Comparison of ENCODE assay signal across 19 cellular contexts in the genomic region with DNA sequence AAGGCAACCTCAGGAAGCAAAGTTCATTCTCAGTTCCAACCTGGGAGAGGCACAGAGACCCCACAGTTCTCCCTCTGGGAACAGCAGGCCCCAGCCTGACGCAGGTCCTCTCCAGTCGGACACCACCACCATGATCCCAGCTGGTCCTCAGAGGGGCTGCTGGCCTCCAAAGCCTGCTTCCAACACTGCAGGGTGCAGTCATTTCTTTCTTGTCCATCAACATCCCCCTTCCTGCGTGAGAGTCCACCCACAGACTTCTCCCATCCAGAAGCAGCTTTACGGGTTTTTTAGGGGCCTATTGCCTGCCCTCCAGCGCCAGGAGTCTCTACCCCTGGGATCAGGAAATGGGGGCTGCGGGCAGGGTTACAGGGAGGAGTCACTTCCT. TPM values are rescaled to one million over a fixed set of nuclear protein-coding genes. Genes with fewer than 3 reads are reported as not detected.
A peak's percentile ranks its signal among the peaks of the same experiment; 100 is the strongest.
DNase-seq lines count a peak whose midpoint lies in the region; ATAC-seq and TF ChIP-seq lines count a peak whose summit lies in the region.
"Had no signal": no experiment of that assay in that cellular context is flagged by ENCODE, and none has a peak within 500 bp of the region (broad histone marks: within the 10 kb centered on the region; RNA-seq: fewer than 3 reads in every experiment).

No MANE protein-coding gene starts in this region.

- DNase-seq in CD8-positive, alpha-beta T cell, result no peak
- DNase-seq in effector memory CD8-positive, alpha-beta T cell, result no peak
- DNase-seq in sigmoid colon (peak; percentile 20), mesothelial cell of epicardium (ENCODE audit: low spot score in 2 of 2, unreplicated experiment in 2 of 2) (no peak), Right ventricle myocardium inferior (ENCODE audit: missing footprints) (no peak)
- DNase-seq in activated CD4-positive, CD25-positive, alpha-beta regulatory T cell (lab: John Stamatoyannopoulos, UW), result no peak
- DNase-seq: BE2C; CD4-positive, alpha-beta memory T cell; HCEC 1CT; NCI-H1092; NCI-H1436 treated with DMSO at 0.1 percent for 48 hours; NCI-H2081; NCI-H2171; NCI-H526; Right ventricle myocardium superior had no signal

- H4K20me1 ChIP-seq in KMS-11 (ENCODE audit: insufficient read depth), result no peaks in the 10 kb centered on the region

- no peak overlapping the region; the same call in 1 of the 2 replicates for H3K9ac ChIP-seq in KMS-11

- TF ChIP-seq EP300 in sigmoid colon (IDR thresholded peaks at IDR 0.05), result no peak

- H3K4me2 ChIP-seq in KMS-11, result peak overlapping the region; percentile 55
- H3K4me2 ChIP-seq: GM23338 had no signal

- H3K36me3 Mint-ChIP-seq in CD8-positive, alpha-beta T cell, result no peaks in the 10 kb centered on the region
- no peaks in the 10 kb centered on the region for H3K36me3 Mint-ChIP-seq in effector memory CD8-positive, alpha-beta T cell (ENCODE audit: insufficient read depth)
- H3K36me3 Mint-ChIP-seq in mesothelial cell of epicardium, result no peaks in the 10 kb centered on the region
- H3K36me3 Mint-ChIP-seq: CD4-positive, alpha-beta memory T cell; IgD-negative memory B cell had no signal

- H3K9me3 ChIP-seq in CD8-positive, alpha-beta T cell (ENCODE audit: low read length), result no peaks in the 10 kb centered on the region
- no peaks in the 10 kb centered on the region for H3K9me3 ChIP-seq in sigmoid colon
- H3K9me3 ChIP-seq: BE2C had no signal

- peaks cover 16% of the 10 kb centered on the region for H3K4me1 ChIP-seq in CD8-positive, alpha-beta T cell (ENCODE audit: insufficient read depth, low read length)
- H3K4me1 ChIP-seq in KMS-11 (ENCODE audit: low read depth, poor library complexity, severe bottlenecking), result peaks cover 20% of the 10 kb centered on the region
- no peaks in the 10 kb centered on the region for H3K4me1 ChIP-seq in sigmoid colon
- H3K4me1 ChIP-seq: BE2C had no signal

- POLR2A ChIA-PET in CD8-positive, alpha-beta T cell (lab: Charles Lee), result interaction anchor here (0.5 to 1.9 kb wide), 2 partner anchors 29 to 354 kb away, joined by 3 to 10 read pairs; partner anchors contain the start of gene TNRC6C

- H3K79me2 ChIP-seq in KMS-11 (ENCODE audit: insufficient read depth, low read depth), result no peaks in the 10 kb centered on the region

- peak overlapping the region; percentile 38 for H3K4me3 Mint-ChIP-seq in CD8-positive, alpha-beta T cell
- peak overlapping the region in 1 of 2 donors; percentile 52 for H3K4me3 Mint-ChIP-seq in effector memory CD8-positive, alpha-beta T cell
- no peak overlapping the region for H3K4me3 Mint-ChIP-seq in mesothelial cell of epicardium
- H3K4me3 Mint-ChIP-seq: GM23338 had no signal

- no peak for TF ChIP-seq POLR2A in sigmoid colon (IDR thresholded peaks at IDR 0.05)

- H3K36me3 ChIP-seq in CD8-positive, alpha-beta T cell (ENCODE audit: insufficient read depth, low read length), result no peaks in the 10 kb centered on the region
- H3K36me3 ChIP-seq in KMS-11 (ENCODE audit: insufficient read depth), result no peaks in the 10 kb centered on the region
- H3K36me3 ChIP-seq in sigmoid colon, result no peaks in the 10 kb centered on the region
- H3K36me3 ChIP-seq: BE2C had no signal

- H3K27ac ChIP-seq in CD8-positive, alpha-beta T cell (ENCODE audit: low read depth, low read length), result no peak overlapping the region
- H3K27ac ChIP-seq in KMS-11 (no peak overlapping the region), sigmoid colon (no peak overlapping the region)

- 79 to 84% methylated on average over 6 of the region's 6 CpGs for WGBS in sigmoid colon, 2 donors

- H3K9me3 Mint-ChIP-seq in CD8-positive, alpha-beta T cell, result no peaks in the 10 kb centered on the region
- no peaks in the 10 kb centered on the region for H3K9me3 Mint-ChIP-seq in effector memory CD8-positive, alpha-beta T cell
- H3K9me3 Mint-ChIP-seq in mesothelial cell of epicardium, result no peaks in the 10 kb centered on the region
- H3K9me3 Mint-ChIP-seq: CD4-positive, alpha-beta memory T cell; GM23338; IgD-negative memory B cell had no signal

- CTCF ChIA-PET in CD8-positive, alpha-beta T cell (lab: Charles Lee), result interaction anchor here (2.1 kb wide), 1 partner anchor 84 kb away, joined by 8 read pairs; no protein-coding TSS in a partner anchor

- H3K27ac Mint-ChIP-seq in CD8-positive, alpha-beta T cell, result no peak overlapping the region
- H3K27ac Mint-ChIP-seq in effector memory CD8-positive, alpha-beta T cell, result peak overlapping the region; percentile 46 to 91
- H3K27ac Mint-ChIP-seq in mesothelial cell of epicardium, result no peak overlapping the region
- H3K27ac Mint-ChIP-seq: GM23338 had no signal

- H3K4me1 Mint-ChIP-seq in CD8-positive, alpha-beta T cell (ENCODE audit: low read depth), result peaks cover 26% of the 10 kb centered on the region
- peaks cover 21 to 24% of the 10 kb centered on the region in 2 donors for H3K4me1 Mint-ChIP-seq in effector memory CD8-positive, alpha-beta T cell (ENCODE audit: low read depth in 2 of 2)
- peaks cover 19% of the 10 kb centered on the region for H3K4me1 Mint-ChIP-seq in mesothelial cell of epicardium

- ATAC-seq in CD8-positive, alpha-beta T cell, result no peak
- ATAC-seq in effector memory CD8-positive, alpha-beta T cell (replicated peaks), result no peak
- ATAC-seq in HG03469 (IDR thresholded peaks at IDR 0.05; ENCODE audit: unreplicated experiment) (no peak), Right ventricle myocardium inferior (no peak)

- H3K4me3 ChIP-seq in CD8-positive, alpha-beta T cell (ENCODE audit: low read depth, low read length), result no peak overlapping the region
- H3K4me3 ChIP-seq in KMS-11 (IDR thresholded peaks at IDR 0.05; ENCODE audit: insufficient read depth, low read depth, low read length) (no peak overlapping the region), sigmoid colon (no peak overlapping the region)
- H3K4me3 ChIP-seq: GM23338 had no signal

- intact Hi-C loops in CD8-positive, alpha-beta T cell (cut with DNase I, micrococcal nuclease), result no loop called here
- intact Hi-C loops in sigmoid colon (cut with DNase I), result no loop called here
- intact Hi-C loops in Right ventricle myocardium inferior (cut with DNase I), result no loop called here

- H3K27me3 ChIP-seq in CD8-positive, alpha-beta T cell (ENCODE audit: insufficient read depth, low read length), result no peaks in the 10 kb centered on the region
- no peaks in the 10 kb centered on the region for H3K27me3 ChIP-seq in KMS-11 (ENCODE audit: insufficient read depth, low read depth)
- H3K27me3 ChIP-seq in sigmoid colon, result peaks cover 0 to 3% (median 0%) of the 10 kb centered on the region in 3 donors
- H3K27me3 ChIP-seq: BE2C had no signal

- TF ChIP-seq CTCF in CD8-positive, alpha-beta T cell (IDR thresholded peaks at IDR 0.05), result no peak
- no peak for TF ChIP-seq CTCF in KMS-11 (conservative IDR thresholded peaks at IDR 0.05; ENCODE audit: low read depth, low read length)
- TF ChIP-seq CTCF in sigmoid colon (IDR thresholded peaks at IDR 0.05), result no peak
- no peak for TF ChIP-seq CTCF in mesothelial cell of epicardium (IDR thresholded peaks at IDR 0.05; ENCODE audit: unreplicated experiment)

- H3K27me3 Mint-ChIP-seq in CD8-positive, alpha-beta T cell (ENCODE audit: low read depth), result peaks cover 2% of the 10 kb centered on the region
- H3K27me3 Mint-ChIP-seq in effector memory CD8-positive, alpha-beta T cell, result peaks cover 12 to 23% of the 10 kb centered on the region in 2 donors
- H3K27me3 Mint-ChIP-seq in mesothelial cell of epicardium (ENCODE audit: low read depth), result peaks cover 60% of the 10 kb centered on the region

- peak overlapping the region; percentile 28; the same call in 1 of the 2 replicates for H2AFZ ChIP-seq in KMS-11 (ENCODE audit: low read depth)

RNA-seq across cellular contexts. Expression of gene TNRC6C, which starts 29.3 kb away (rescaled TPM):
- total RNA-seq in CD8-positive, alpha-beta T cell, result 10 to 100 TPM; 49.3 to 53.8 TPM
- total RNA-seq in sigmoid colon (10 to 100 TPM in 3 of 4 donors, 1 to 10 TPM in 1; 5.8 to 22.1 (median 18.2) TPM), mesothelial cell of epicardium (21.2 to 30.3 TPM (median 27.0 TPM) in 3 replicates), Right ventricle myocardium inferior (21.0 TPM)
- polyA plus RNA-seq in sigmoid colon, result 1 to 10 TPM in 2 of 3 donors, under 1 TPM in 1; 0.92 to 6.3 (median 3.0) TPM

Comparison
In these comparisons a context has a peak if more than half of its experiments do, and no peak if none do; other contexts are left out.
1. H3K27ac Mint-ChIP-seq: peak in effector memory CD8-positive, alpha-beta T cell (2 of 2); none in CD8-positive, alpha-beta T cell (single experiment) and mesothelial cell of epicardium (single experiment).